In the genomic region with DNA sequence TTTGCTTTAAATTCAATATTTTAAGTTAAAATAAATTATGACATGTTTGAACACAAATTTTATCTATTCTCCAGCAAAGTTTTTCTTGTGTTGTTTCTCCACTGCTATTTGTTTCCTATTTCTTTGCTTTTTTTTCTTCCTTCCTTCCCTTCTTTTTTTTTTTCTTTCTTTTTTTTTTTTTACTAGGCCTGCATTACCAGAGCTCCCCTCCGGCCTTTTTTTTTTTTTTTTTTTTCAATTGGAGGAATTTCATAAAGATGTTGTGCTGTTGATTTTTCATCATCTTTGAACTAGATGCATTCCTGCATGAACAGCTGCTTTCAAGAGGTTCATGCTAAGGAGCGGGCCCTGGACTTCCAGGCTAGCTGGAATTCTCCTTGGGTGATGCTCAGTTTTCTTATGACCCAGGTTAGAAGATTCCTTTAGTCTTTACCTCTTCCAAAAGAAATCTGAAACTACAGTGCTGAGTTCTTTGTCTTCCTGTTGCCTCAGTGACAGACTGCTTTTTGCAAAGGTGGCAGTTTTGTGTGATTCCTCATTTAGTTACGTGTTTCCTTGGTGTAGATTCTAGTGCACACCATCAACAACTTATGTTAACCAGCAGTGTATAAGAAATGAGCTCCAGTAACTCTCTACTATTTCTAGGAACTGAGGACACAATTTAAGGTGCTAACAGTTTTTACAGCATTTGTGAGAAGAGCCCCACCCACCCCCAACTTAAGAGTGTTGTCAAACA, we compare ENCODE assay signal across 1 cellular context.
TF ChIP-seq lines count a peak whose summit lies in the region.

No MANE protein-coding gene starts in this region.

TF ChIP-seq in K562, 482 proteins besides CTCF, POLR2A, EP300 and RAD21:
- TF ChIP-seq, protein P1, sequence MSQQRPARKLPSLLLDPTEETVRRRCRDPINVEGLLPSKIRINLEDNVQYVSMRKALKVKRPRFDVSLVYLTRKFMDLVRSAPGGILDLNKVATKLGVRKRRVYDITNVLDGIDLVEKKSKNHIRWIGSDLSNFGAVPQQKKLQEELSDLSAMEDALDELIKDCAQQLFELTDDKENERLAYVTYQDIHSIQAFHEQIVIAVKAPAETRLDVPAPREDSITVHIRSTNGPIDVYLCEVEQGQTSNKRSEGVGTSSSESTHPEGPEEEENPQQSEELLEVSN (IDR thresholded peaks at IDR 0.05; ENCODE audit: borderline replicate concordance in 1 of 2, extremely low read depth in 1 of 2, insufficient read depth in 1 of 2, insufficient read length in 1 of 2, low read depth in 1 of 2, low read length in 1 of 2, poor library complexity in 1 of 2, severe bottlenecking in 1 of 2): no peak
- TF ChIP-seq ZNF316 (IDR thresholded peaks at IDR 0.05): peak; percentile 45; the same call in 1 of the 2 replicates
- 0 out of 2 replicates have a peak, but pooled peaks have one; percentile 33 for TF ChIP-seq C11orf30 (IDR thresholded peaks at IDR 0.05; ENCODE audit: low read depth)
